1 cellular context compared by ENCODE assay signal in the genomic region with DNA sequence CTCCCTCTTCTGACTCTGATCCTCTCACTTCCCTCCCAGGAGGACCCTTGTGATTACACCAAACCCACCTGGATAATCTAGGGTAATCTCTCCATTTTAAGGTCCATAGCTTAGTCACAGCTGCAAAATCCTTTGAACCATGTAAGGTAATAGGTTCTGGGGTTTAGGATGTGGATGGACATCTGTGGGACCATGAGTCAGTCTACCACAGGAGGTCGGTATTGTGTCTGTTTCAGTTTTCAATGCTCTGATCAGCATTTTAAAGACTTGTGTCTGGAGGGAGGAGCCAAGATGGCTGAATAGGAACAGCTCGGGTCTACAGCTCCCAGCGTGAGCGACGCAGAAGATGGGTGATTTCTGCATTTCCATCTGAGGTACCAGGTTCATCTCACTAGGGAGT.
TF ChIP-seq lines count a peak whose summit lies in the region.

No MANE protein-coding gene starts in this region.

TF ChIP-seq in HepG2, 621 proteins besides CTCF, POLR2A, EP300 and RAD21 (continued from another document):
- TF ChIP-seq, protein P1, sequence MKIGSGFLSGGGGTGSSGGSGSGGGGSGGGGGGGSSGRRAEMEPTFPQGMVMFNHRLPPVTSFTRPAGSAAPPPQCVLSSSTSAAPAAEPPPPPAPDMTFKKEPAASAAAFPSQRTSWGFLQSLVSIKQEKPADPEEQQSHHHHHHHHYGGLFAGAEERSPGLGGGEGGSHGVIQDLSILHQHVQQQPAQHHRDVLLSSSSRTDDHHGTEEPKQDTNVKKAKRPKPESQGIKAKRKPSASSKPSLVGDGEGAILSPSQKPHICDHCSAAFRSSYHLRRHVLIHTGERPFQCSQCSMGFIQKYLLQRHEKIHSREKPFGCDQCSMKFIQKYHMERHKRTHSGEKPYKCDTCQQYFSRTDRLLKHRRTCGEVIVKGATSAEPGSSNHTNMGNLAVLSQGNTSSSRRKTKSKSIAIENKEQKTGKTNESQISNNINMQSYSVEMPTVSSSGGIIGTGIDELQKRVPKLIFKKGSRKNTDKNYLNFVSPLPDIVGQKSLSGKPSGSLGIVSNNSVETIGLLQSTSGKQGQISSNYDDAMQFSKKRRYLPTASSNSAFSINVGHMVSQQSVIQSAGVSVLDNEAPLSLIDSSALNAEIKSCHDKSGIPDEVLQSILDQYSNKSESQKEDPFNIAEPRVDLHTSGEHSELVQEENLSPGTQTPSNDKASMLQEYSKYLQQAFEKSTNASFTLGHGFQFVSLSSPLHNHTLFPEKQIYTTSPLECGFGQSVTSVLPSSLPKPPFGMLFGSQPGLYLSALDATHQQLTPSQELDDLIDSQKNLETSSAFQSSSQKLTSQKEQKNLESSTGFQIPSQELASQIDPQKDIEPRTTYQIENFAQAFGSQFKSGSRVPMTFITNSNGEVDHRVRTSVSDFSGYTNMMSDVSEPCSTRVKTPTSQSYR (CRISPR knock-in tag; IDR thresholded peaks at IDR 0.05; ENCODE audit: borderline replicate concordance): no peak
- TF ChIP-seq MLLT10 (CRISPR knock-in tag; IDR thresholded peaks at IDR 0.05) (no peak), CREB1 (IDR thresholded peaks at IDR 0.05) (no peak), CREB1 (CRISPR knock-in tag; IDR thresholded peaks at IDR 0.05) (no peak), GATA4 (IDR thresholded peaks at IDR 0.05; ENCODE audit: borderline replicate concordance, low read depth) (no peak), CEBPG (CRISPR knock-in tag; IDR thresholded peaks at IDR 0.05) (no peak), RCOR2 (CRISPR knock-in tag; IDR thresholded peaks at IDR 0.05) (no peak)
